ENCODE assay signal across 24 cellular contexts in the genomic region with DNA sequence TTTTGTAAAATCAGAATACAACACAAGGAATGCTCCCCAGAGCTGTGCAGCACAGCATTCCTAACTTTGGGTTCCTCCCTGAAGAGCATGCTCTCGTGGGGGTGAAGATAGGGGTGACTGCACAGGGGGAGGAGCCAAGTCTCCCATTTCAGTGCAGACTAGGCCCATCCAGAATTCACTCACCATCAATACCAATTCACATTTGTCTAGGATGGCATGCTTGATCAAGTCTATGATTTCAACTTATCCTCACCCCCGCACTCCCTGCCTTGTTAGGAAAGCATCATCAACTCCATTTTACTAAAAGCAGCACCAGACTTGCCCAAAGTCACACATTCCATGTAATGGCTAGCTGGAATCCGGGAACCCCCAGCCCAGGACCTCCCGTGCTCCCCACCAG.
"Had no signal": no experiment of that assay in that cellular context is flagged by ENCODE, and none has a peak within 500 bp of the region (broad histone marks: within the 10 kb centered on the region; RNA-seq: fewer than 3 reads in every experiment).

No MANE protein-coding gene starts in this region.

- H3K27ac ChIP-seq: hepatocyte, left ventricle myocardium inferior, neutrophil, pancreas, right lobe of liver, stomach, suprapubic skin, tibial nerve, vagina had no signal

- ATAC-seq: pancreas, right lobe of liver had no signal

- H3K9me3 ChIP-seq: left ventricle myocardium inferior, neutrophil, pancreas, right lobe of liver, stomach, suprapubic skin, tibial nerve, vagina had no signal

- H3K27ac Mint-ChIP-seq: activated naive CD4-positive, alpha-beta T cell treated with anti-CD3 and anti-CD28 coated beads, Interleukin-2, amount 10 ng/mL, durations not matched to agents 7 days and 5 days; mesothelial cell of epicardium; nephron had no signal

- H3K9me3 Mint-ChIP-seq: activated naive CD4-positive, alpha-beta T cell treated with anti-CD3 and anti-CD28 coated beads, Interleukin-2, amount 10 ng/mL, durations not matched to agents 7 days and 5 days; immature natural killer cell; mesothelial cell of epicardium; nephron had no signal

- H3K27me3 ChIP-seq: hepatocyte, neutrophil, pancreas, right lobe of liver, stomach, suprapubic skin, tibial nerve, vagina had no signal

- H3K27me3 Mint-ChIP-seq: activated naive CD4-positive, alpha-beta T cell treated with anti-CD3 and anti-CD28 coated beads, Interleukin-2, amount 10 ng/mL, durations not matched to agents 7 days and 5 days had no signal

- DNase-seq: activated CD4-positive, alpha-beta T cell treated with anti-CD3 and anti-CD28 coated beads for 4 hours; activated CD4-positive, alpha-beta T cell treated with anti-CD3 and anti-CD28 coated beads, Interleukin-2, amount 50 U/mL, for 48 hours; activated CD4-positive, CD25-positive, alpha-beta regulatory T cell; activated effector memory CD4-positive, alpha-beta T cell treated with anti-CD3 and anti-CD28 coated beads, Interleukin-2, amount 50 U/mL, for 16 hours; activated naive CD4-positive, alpha-beta T cell treated with anti-CD3 and anti-CD28 coated beads, Interleukin-2, amount 10 ng/mL, durations not matched to agents 7 days and 5 days; amygdala; erythroblast; foreskin melanocyte; immature natural killer cell; left ventricle myocardium inferior; pancreas; right lobe of liver; stimulated activated CD4-positive, alpha-beta T cell treated with anti-CD3 and anti-CD28 coated beads, Interleukin-1b, Interleukin-23, amount 100 ng/mL, for 48 hours; stomach; T1000 had no signal

- H3K4me3 ChIP-seq: coronary artery, hepatocyte, left ventricle myocardium inferior, pancreas, right lobe of liver, skin epidermis, stomach, suprapubic skin, tibial nerve, vagina had no signal

- H3K4me3 Mint-ChIP-seq: activated naive CD4-positive, alpha-beta T cell treated with anti-CD3 and anti-CD28 coated beads, Interleukin-2, amount 10 ng/mL, durations not matched to agents 7 days and 5 days; immature natural killer cell; mesothelial cell of epicardium; nephron had no signal
